In the genomic region with DNA sequence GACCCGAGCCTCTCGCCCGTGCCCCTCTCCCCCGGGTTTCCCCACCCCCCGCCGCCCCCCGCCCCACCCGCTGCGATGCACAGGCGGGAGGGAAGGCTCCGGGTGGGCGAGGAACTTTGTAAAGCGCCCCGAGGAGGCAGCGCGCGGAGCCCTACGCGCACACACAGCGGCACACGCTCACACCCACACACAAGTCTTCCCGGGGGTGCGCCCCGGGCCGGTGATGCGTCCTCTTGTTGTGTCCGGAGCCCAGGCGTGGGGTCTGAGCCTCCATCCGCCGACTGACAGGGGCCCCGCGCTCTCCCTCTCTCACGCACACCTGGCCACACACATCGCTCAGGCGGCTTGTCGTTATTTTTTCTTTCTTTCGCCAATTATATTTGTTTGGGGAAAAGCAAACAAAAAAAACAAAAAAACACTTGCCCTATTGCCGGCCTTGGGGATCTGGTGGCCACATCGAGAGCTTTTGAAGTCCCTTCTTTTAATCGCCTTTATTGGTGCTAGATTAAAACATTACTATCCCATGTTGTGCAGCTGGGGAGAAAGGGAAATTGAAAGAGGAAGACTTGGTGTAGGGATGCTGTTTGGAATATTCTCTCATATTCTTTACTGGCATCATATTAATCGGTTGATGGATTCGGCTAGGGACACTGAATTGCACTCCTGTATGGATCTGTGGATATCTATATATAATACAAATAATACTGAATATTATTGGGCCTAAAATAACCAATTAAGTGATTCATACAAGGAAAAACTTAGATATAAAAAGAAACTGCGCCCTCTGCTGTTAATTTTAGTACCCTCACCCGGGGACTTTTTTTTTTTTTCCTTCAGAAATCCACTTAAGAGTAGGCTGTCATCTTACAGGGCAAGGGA, we compare ENCODE assay signal across 1 cellular context.
TF ChIP-seq lines count a peak whose summit lies in the region.

No MANE protein-coding gene starts in this region.

TF ChIP-seq in H1, 55 proteins besides CTCF, POLR2A, EP300 and RAD21 (continued from another document):
- TF ChIP-seq KDM4A (IDR thresholded peaks at IDR 0.05; ENCODE audit: low read depth, low read length, severe bottlenecking), result peak; percentile 5
TF ChIP-seq in H1: peak in this region for 2.
